ENCODE assay signal across 8 cellular contexts in the genomic region with DNA sequence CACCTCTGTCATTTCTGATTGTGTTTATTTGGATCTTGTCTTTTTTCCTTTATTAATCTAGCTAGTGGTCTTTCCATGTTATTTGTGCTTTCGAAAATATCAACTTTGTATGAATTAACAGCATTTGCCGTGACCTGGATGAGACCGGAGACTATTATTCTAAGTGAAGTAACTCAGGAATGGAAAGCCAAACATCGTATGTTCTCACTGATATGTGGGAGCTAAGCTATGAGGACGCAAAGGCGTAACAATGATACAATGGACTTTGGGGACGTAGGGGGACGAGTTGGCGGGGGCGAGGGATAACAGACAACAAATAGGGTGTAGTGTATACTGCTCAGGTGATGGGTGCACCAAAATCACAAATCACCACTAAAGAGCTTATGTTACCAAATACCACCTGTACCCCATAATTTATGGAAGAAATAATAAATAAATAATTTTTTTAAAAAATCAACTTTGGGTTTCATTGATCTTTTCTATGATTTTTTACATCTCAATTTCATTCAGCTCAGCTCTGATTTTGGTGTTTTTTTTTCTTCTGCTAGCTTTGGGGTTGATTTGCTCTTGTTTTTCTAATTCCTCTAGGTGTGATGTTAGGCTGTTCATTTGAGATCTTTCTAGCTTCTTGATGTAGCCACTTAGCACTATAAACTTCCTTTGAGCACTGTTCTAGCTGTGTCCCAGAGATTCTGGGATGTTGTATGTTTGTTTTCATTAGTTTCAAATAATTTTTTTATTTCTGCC. TPM values are rescaled to one million over a fixed set of nuclear protein-coding genes. Genes with fewer than 3 reads are reported as not detected.
"Had no signal": no experiment of that assay in that cellular context is flagged by ENCODE, and none has a peak within 500 bp of the region (broad histone marks: within the 10 kb centered on the region; RNA-seq: fewer than 3 reads in every experiment).

No MANE protein-coding gene starts in this region.

RNA-seq across cellular contexts. Expression of a gene that starts 27.1 kb away (rescaled TPM):
- total RNA-seq: activated CD4-positive, alpha-beta memory T cell treated with anti-CD3 and anti-CD28 coated beads for 36 hours; gastroesophageal sphincter; heart right ventricle; left colon; osteoblast; stomach; uterus had no signal
- polyA plus RNA-seq: heart right ventricle, stomach, thymus had no signal
